Comparison of ENCODE assay signal across 8 cellular contexts in the genomic region with DNA sequence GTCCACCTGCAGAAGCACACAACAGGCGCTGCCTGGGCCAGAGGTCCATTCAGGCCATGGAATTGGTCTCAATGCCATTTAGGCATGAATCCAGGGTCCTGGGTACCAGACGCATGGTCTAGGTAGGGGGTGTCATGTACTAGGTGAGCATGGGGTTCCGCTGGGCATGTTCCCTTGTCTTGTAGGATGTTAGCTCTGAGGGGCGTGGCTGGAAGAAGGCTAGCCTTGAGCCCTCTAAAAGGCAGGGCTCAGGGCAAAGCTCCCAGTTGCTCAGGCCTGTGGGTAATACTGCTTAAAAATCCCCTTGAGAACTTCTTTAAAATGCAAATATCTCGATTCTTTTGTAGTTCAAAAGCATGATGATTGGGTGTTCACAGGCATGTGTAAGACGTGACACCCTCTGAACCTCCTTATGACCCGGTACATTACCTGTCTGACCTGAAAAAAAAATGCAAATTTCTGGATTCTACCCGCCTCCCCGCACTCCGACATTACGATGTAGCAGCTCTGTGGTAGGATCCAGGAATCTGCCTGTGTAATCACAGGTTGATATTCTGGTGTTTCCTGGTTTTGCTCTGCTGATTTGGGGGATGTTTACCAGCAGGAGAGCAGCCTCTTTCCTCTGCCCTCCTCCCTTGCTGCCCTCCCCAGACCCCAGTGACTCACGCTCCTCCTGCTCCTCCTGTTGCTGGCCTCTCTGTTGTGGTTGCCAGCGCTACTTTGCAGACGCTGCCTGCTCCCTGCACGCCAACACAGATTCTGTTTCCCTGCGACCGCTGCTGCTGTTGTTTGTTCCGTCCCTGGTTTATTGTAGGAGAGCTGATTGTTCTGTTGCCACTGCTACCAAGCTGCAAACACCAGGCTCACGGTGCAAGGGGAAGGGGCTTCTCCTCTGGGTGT. TPM values are rescaled to one million over a fixed set of nuclear protein-coding genes. Genes with fewer than 3 reads are reported as not detected.
DNase-seq lines count a peak whose midpoint lies in the region; ATAC-seq and TF ChIP-seq lines count a peak whose summit lies in the region.

No MANE protein-coding gene starts in this region.

- intact Hi-C loops in heart left ventricle (cut with DNase I) (loop anchor here in 4 of 10 donors (1.0 to 10.0 kb wide), 4 partner anchors 50 to 162 kb away; partner anchors contain the start of gene ZFAND5 (in 1 of the 4)), posterior vena cava (cut with DNase I) (no loop called here), transverse colon (cut with DNase I; ENCODE audit: low total_unique reads) (no loop called here)

- in situ Hi-C loops in transverse colon (cut with MboI; ENCODE audit: low pct_ligation_motif_present in 1 of 4, low pct_unique_long_range_greater_than_20kb in 1 of 4, low sequenced_read_pairs in 3 of 4), result no loop called here

- TF ChIP-seq EP300 in transverse colon (IDR thresholded peaks at IDR 0.05; ENCODE audit: low read depth), result peak; percentile 32

- TF ChIP-seq CTCF in AG04450 (IDR thresholded peaks at IDR 0.05; ENCODE audit: low read depth, low read length) (no peak), Peyer's patch (IDR thresholded peaks at IDR 0.05) (no peak), heart left ventricle (IDR thresholded peaks at IDR 0.05) (no peak), transverse colon (IDR thresholded peaks at IDR 0.05) (peak in 1 of 5 experiments; percentile 14)

- no peaks in the 10 kb centered on the region for H3K9me3 ChIP-seq in AG04450 (ENCODE audit: control insufficient read depth, insufficient read depth, low read length)
- no peaks in the 10 kb centered on the region for H3K9me3 ChIP-seq in Peyer's patch
- H3K9me3 ChIP-seq in heart left ventricle, result peaks cover 0 to 12% (median 0%) of the 10 kb centered on the region in 12 donors
- no peaks in the 10 kb centered on the region for H3K9me3 ChIP-seq in transverse colon

- peak overlapping the region; percentile 86 for H3K4me3 Mint-ChIP-seq in activated naive CD8-positive, alpha-beta T cell

- POLR2A ChIA-PET in AG04450 (lab: Yijun Ruan, JAX), result interaction anchor here (1.0 to 4.0 kb wide), 2 partner anchors 59 to 162 kb away, joined by 5 to 23 read pairs; partner anchors contain the start of gene ZFAND5

- DNase-seq in AG04450 (ENCODE audit: low read depth, low spot score) (peak; percentile 74), Peyer's patch (peak; percentile 52 to 82 (median 71)), heart left ventricle (peak; percentile 44 to 77 (median 69)), posterior vena cava (ENCODE audit: low spot score) (peak; percentile 89), transverse colon (peak; percentile 71)

- CTCF ChIA-PET in AG04450 (lab: Charles Lee), result interaction anchor here (0.6 to 1.3 kb wide), 4 partner anchors 24 to 162 kb away, joined by 3 to 5 read pairs (median 4); no protein-coding TSS in a partner anchor

- no peaks in the 10 kb centered on the region for H3K27me3 ChIP-seq in AG04450 (ENCODE audit: control insufficient read depth, insufficient read depth, low read length)
- H3K27me3 ChIP-seq in Peyer's patch, result no peaks in the 10 kb centered on the region
- H3K27me3 ChIP-seq in heart left ventricle, result no peaks in the 10 kb centered on the region
- H3K27me3 ChIP-seq in transverse colon, result no peaks in the 10 kb centered on the region

- 26 to 35% (median 31%) methylated on average over 18 to 19 of the region's 19 CpGs for WGBS in heart left ventricle, 4 donors
- WGBS in transverse colon (ENCODE audit: low coverage in 1 of 2), 2 donors, result 22 to 31% methylated on average over 9 to 18 of the region's 19 CpGs

- H3K36me3 Mint-ChIP-seq in activated naive CD8-positive, alpha-beta T cell, result no peaks in the 10 kb centered on the region

- H3K4me1 ChIP-seq in Peyer's patch (peaks cover 0 to 17% (median 3%) of the 10 kb centered on the region in 4 donors), heart left ventricle (peaks cover 0 to 27% (median 15%) of the 10 kb centered on the region in 12 donors), transverse colon (peaks cover 8 to 34% (median 12%) of the 10 kb centered on the region in 4 donors)

- peak overlapping the region; percentile 94 for H3K27ac Mint-ChIP-seq in activated naive CD8-positive, alpha-beta T cell

- peak overlapping the region; percentile 49 for H3K4me3 ChIP-seq in AG04450 (ENCODE audit: low read depth, low read length)
- H3K4me3 ChIP-seq in Peyer's patch, result peak overlapping the region; percentile 3 to 32 (median 15)
- H3K4me3 ChIP-seq in heart left ventricle, result peak overlapping the region in 10 of 12 donors; percentile 4 to 44 (median 32)
- H3K4me3 ChIP-seq in transverse colon, result peak overlapping the region in 3 of 4 donors; percentile 11 to 32 (median 11)

- ATAC-seq in GM18861 (IDR thresholded peaks at IDR 0.05; ENCODE audit: unreplicated experiment) (peak; percentile 85), HG03060 (IDR thresholded peaks at IDR 0.05; ENCODE audit: low read depth, unreplicated experiment) (peak; percentile 59), heart left ventricle (peak; percentile 90 to 95 (median 92))

- TF ChIP-seq POLR2A in Peyer's patch (IDR thresholded peaks at IDR 0.05) (peak in 1 of 2 donors; percentile 16), heart left ventricle (IDR thresholded peaks at IDR 0.05) (no peak), transverse colon (IDR thresholded peaks at IDR 0.05) (peak; percentile 49)

- no peaks in the 10 kb centered on the region for H3K27me3 Mint-ChIP-seq in activated naive CD8-positive, alpha-beta T cell

- H3K36me3 ChIP-seq in Peyer's patch, result no peaks in the 10 kb centered on the region
- H3K36me3 ChIP-seq in heart left ventricle, result no peaks in the 10 kb centered on the region
- no peaks in the 10 kb centered on the region for H3K36me3 ChIP-seq in transverse colon

- peaks cover 47% of the 10 kb centered on the region for H3K4me1 Mint-ChIP-seq in activated naive CD8-positive, alpha-beta T cell (ENCODE audit: low read depth)

- H3K27ac ChIP-seq in AG04450 (ENCODE audit: low read depth, low read length) (peak overlapping the region; percentile 91), Peyer's patch (peak overlapping the region; percentile 43 to 72 (median 60)), heart left ventricle (peak overlapping the region in 7 of 12 donors; percentile 1 to 66 (median 49)), transverse colon (peak overlapping the region; percentile 65 to 78 (median 68))

- H3K9me3 Mint-ChIP-seq in activated naive CD8-positive, alpha-beta T cell (ENCODE audit: low read depth), result no peaks in the 10 kb centered on the region

RNA-seq across cellular contexts. Expression of gene TMC1, which starts 5.7 kb away (rescaled TPM):
- polyA plus RNA-seq in AG04450 (2011; rRNA removed) (0.11 TPM in 1 of 2 replicates, not detected in the other), heart left ventricle (not detected)
- polyA minus RNA-seq in AG04450 (2011; rRNA and poly(A)+ RNA removed), result 0.39 TPM in 1 of 2 replicates, not detected in the other
- total RNA-seq in Peyer's patch (not detected), heart left ventricle (under 1 TPM in 6 of 9 donors, not detected in 3; 0.07 to 0.75 (median 0.33) TPM), posterior vena cava (under 1 TPM; 0.69 to 1.00 TPM), transverse colon (under 1 TPM in 1 of 4 donors, not detected in 3; 0.32 TPM)

Comparison
In these comparisons a context has a peak if more than half of its experiments do, and no peak if none do; other contexts are left out.
1. Peak in every context shown above with its lines: DNase-seq, ATAC-seq, H3K4me3 ChIP-seq and H3K27ac ChIP-seq.